8 cellular contexts compared by ENCODE assay signal in genomic region chr19:8240274-8241229, GRCh38. TPM values are rescaled to one million over a fixed set of nuclear protein-coding genes. Genes with fewer than 3 reads are reported as not detected.
A peak's percentile ranks its signal among the peaks of the same experiment; 100 is the strongest.
DNase-seq lines count a peak whose midpoint lies in the region; ATAC-seq and TF ChIP-seq lines count a peak whose summit lies in the region.

No MANE protein-coding gene starts in this region.

- H3K9me3 ChIP-seq in OCI-LY7 (ENCODE audit: low read length) (peaks cover 12% of the 10 kb centered on the region; the same call in 1 of the 2 replicates), testis (no peaks in the 10 kb centered on the region)

- H3K36me3 ChIP-seq in OCI-LY7 (ENCODE audit: insufficient read depth, low read length) (peaks cover 39% of the 10 kb centered on the region), testis (ENCODE audit: low read depth, missing control alignments) (no peaks in the 10 kb centered on the region)

- H3K4me1 Mint-ChIP-seq in activated naive CD4-positive, alpha-beta T cell treated with anti-CD3 and anti-CD28 coated beads for 36 hours (ENCODE audit: low read depth) = peaks cover 12% of the 10 kb centered on the region

- H3K27me3 Mint-ChIP-seq in activated naive CD4-positive, alpha-beta T cell treated with anti-CD3 and anti-CD28 coated beads for 36 hours (ENCODE audit: low read depth) = no peaks in the 10 kb centered on the region

- BruUV-seq in OCI-LY7 (replicated peaks; lab: Mats Ljungman, UMichigan) = no TSS peak

- 30 to 36% methylated on average over 7 to 17 of the region's 17 CpGs for WGBS in testis, 2 donors

- no peak for TF ChIP-seq POLR2A in testis (IDR thresholded peaks at IDR 0.05)

- peaks cover 16% of the 10 kb centered on the region for H3K36me3 Mint-ChIP-seq in activated naive CD4-positive, alpha-beta T cell treated with anti-CD3 and anti-CD28 coated beads for 36 hours (ENCODE audit: low read depth)

- no peaks in the 10 kb centered on the region for H3K79me2 ChIP-seq in OCI-LY7 (ENCODE audit: insufficient read depth, low read depth, low read length)

- no peaks in the 10 kb centered on the region for H3K27me3 ChIP-seq in testis

- H2AFZ ChIP-seq in OCI-LY7 (ENCODE audit: low read length) = no peak overlapping the region

- H3K9me3 Mint-ChIP-seq in activated naive CD4-positive, alpha-beta T cell treated with anti-CD3 and anti-CD28 coated beads for 36 hours = peaks cover 14% of the 10 kb centered on the region

- TF ChIP-seq CTCF in OCI-LY7 (conservative IDR thresholded peaks at IDR 0.05; ENCODE audit: low read length) = no peak
- TF ChIP-seq CTCF in testis (IDR thresholded peaks at IDR 0.05) = no peak

- H4K20me1 ChIP-seq in OCI-LY7 (ENCODE audit: insufficient read depth, low read length) = no peaks in the 10 kb centered on the region

- no peak overlapping the region for H3K27ac Mint-ChIP-seq in activated naive CD4-positive, alpha-beta T cell treated with anti-CD3 and anti-CD28 coated beads for 36 hours

- peak overlapping the region; percentile 28; the same call in 1 of the 2 replicates for H3K4me2 ChIP-seq in OCI-LY7 (ENCODE audit: low read length)

- H3K27ac ChIP-seq in OCI-LY7 (ENCODE audit: low read depth, low read length, poor library complexity, severe bottlenecking) (no peak overlapping the region), testis (peak overlapping the region; percentile 53 to 84)

- ATAC-seq in HG02973 (IDR thresholded peaks at IDR 0.05; ENCODE audit: unreplicated experiment) (peak; percentile 69), HG02798 (IDR thresholded peaks at IDR 0.05; ENCODE audit: poor library complexity, unreplicated experiment) (no peak)

- peaks cover 14% of the 10 kb centered on the region for H3K4me1 ChIP-seq in OCI-LY7 (ENCODE audit: insufficient read depth, low read length, poor library complexity, severe bottlenecking)
- H3K4me1 ChIP-seq in testis = peaks cover 27% of the 10 kb centered on the region

- no peaks in the 10 kb centered on the region for H3K9me2 ChIP-seq in OCI-LY7 (ENCODE audit: insufficient read depth, low read length)

- POLR2A ChIA-PET in OCI-LY7 (lab: Charles Lee) = interaction anchor here (0.7 kb wide), 1 partner anchor 117 kb away, joined by 3 read pairs; no protein-coding TSS in a partner anchor

- intact Hi-C loops in OCI-LY7 (cut with micrococcal nuclease; ENCODE audit: unreplicated experiment) = no loop called here
- intact Hi-C loops in activated naive CD4-positive, alpha-beta T cell treated with anti-CD3 and anti-CD28 coated beads for 36 hours (cut with micrococcal nuclease) = no loop called here
- intact Hi-C loops in testis (cut with DNase I; ENCODE audit: low total_unique reads) = no loop called here

- H3K4me3 ChIP-seq in OCI-LY7 (ENCODE audit: low read depth, low read length, poor library complexity, severe bottlenecking) (no peak overlapping the region), testis (no peak overlapping the region)

- H3K4me3 Mint-ChIP-seq in activated naive CD4-positive, alpha-beta T cell treated with anti-CD3 and anti-CD28 coated beads for 36 hours = no peak overlapping the region

- CTCF ChIA-PET in OCI-LY7 (lab: Charles Lee; ENCODE audit: unreplicated experiment) = interaction anchor here (0.6 kb wide), 1 partner anchor 180 kb away, joined by 3 read pairs; no protein-coding TSS in a partner anchor
- CTCF ChIA-PET in activated naive CD4-positive, alpha-beta T cell treated with anti-CD3 and anti-CD28 coated beads for 36 hours (lab: Charles Lee) = interaction anchor here (0.9 kb wide), 2 partner anchors 41 to 82 kb away, joined by 4 read pairs; no protein-coding TSS in a partner anchor

- peak; percentile 88 for DNase-seq in GDM1 (lab: John Stamatoyannopoulos, UW)
- DNase-seq in OCI-LY7 (ENCODE audit: low spot score) = peak; percentile 60
- peak; percentile 69 for DNase-seq in activated naive CD4-positive, alpha-beta T cell treated with anti-CD3 and anti-CD28 coated beads for 36 hours
- DNase-seq in foreskin melanocyte = peak; percentile 91
- DNase-seq in non-pigmented ciliary epithelial cell (ENCODE audit: low read depth) = peak; percentile 83
- DNase-seq in testis = peak; percentile 95

RNA-seq across cellular contexts. Expression of gene CERS4, which starts 31.4 kb away (rescaled TPM):
- 54.9 and 61.8 TPM in 2 replicates for total RNA-seq in OCI-LY7 (2014; rRNA removed; shearing (Covaris generic))
- total RNA-seq in OCI-LY7 (2022) (36.8 and 37.7 TPM in 2 replicates), testis (100 to 1,000 TPM in 1 of 2 donors, 10 to 100 TPM in 1; 68.6 to 105 TPM)
- total RNA-seq in activated naive CD4-positive, alpha-beta T cell treated with anti-CD3 and anti-CD28 coated beads for 36 hours = 10 to 100 TPM; 15.7 to 19.4 TPM
- polyA plus RNA-seq in testis (ENCODE audit: insufficient read depth, low read depth, low replicate concordance) = 35.2 TPM
